In the genomic region with DNA sequence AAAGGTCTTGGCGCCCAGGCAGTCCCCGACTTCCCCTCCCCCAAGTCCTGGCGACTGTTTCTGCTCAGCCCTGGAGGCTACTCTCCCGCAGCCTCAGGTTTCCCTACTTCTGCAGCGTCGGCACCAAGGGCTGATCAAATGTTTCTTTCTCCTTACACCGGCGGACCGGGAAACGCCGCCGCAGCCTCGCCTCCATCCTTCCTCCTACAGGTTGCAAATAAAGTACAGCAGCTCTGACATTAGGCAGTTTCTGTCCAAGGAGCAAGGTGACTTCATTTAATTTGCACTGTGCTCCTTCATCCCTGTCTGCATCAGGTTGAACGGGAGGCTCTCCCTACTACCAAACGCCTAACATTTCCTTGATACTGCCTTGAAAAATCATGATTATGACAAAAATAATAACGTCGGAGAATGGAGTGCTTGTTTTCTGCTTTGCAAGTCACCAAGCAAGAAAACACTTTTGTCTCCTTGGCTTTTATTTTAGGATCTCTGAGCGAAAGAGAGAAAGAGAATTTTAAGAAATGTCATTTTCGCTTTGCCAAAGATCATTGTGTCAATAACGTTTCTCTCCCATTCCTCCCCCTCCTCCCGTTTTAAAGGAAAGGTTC, we compare ENCODE assay signal across 8 cellular contexts. TPM values are rescaled to one million over a fixed set of nuclear protein-coding genes. Genes with fewer than 3 reads are reported as not detected.
DNase-seq lines count a peak whose midpoint lies in the region; ATAC-seq and TF ChIP-seq lines count a peak whose summit lies in the region.

No MANE protein-coding gene starts in this region.

- TF ChIP-seq CTCF in CD8-positive, alpha-beta T cell (IDR thresholded peaks at IDR 0.05): no peak
- no peak for TF ChIP-seq CTCF in SK-N-SH (IDR thresholded peaks at IDR 0.05)

- H3K36me3 Mint-ChIP-seq in CD8-positive, alpha-beta T cell: no peaks in the 10 kb centered on the region
- peaks cover 0 to 13% (median 0%) of the 10 kb centered on the region in 5 donors for H3K36me3 Mint-ChIP-seq in naive thymus-derived CD4-positive, alpha-beta T cell

- no peaks in the 10 kb centered on the region for H3K36me3 ChIP-seq in CD8-positive, alpha-beta T cell (ENCODE audit: insufficient read depth, low read length)
- no peaks in the 10 kb centered on the region for H3K36me3 ChIP-seq in SK-N-SH (replicated peaks in 1 of 2; ENCODE audit: control insufficient read depth in 1 of 2, insufficient read depth in 2 of 2, low read length in 1 of 2)
- H3K36me3 ChIP-seq in naive thymus-derived CD4-positive, alpha-beta T cell (ENCODE audit: control insufficient read depth in 2 of 3, insufficient read depth in 3 of 3, low read length in 3 of 3): no peaks in the 10 kb centered on the region

- no peak for TF ChIP-seq RAD21 in SK-N-SH (IDR thresholded peaks at IDR 0.05; ENCODE audit: low read length)

- no peak for ATAC-seq in CD8-positive, alpha-beta T cell
- peak; percentile 17 for ATAC-seq in naive thymus-derived CD4-positive, alpha-beta T cell
- ATAC-seq in HG02642 (IDR thresholded peaks at IDR 0.05; ENCODE audit: poor library complexity, unreplicated experiment): no peak
- ATAC-seq in GM21390 (IDR thresholded peaks at IDR 0.05; ENCODE audit: unreplicated experiment): no peak

- H3K27me3 ChIP-seq in CD8-positive, alpha-beta T cell (ENCODE audit: insufficient read depth, low read length): no peaks in the 10 kb centered on the region
- peaks cover 54% of the 10 kb centered on the region for H3K27me3 ChIP-seq in SK-N-SH (ENCODE audit: insufficient read depth)
- H3K27me3 ChIP-seq in naive thymus-derived CD4-positive, alpha-beta T cell (ENCODE audit: control insufficient read depth in 2 of 2, insufficient read depth in 2 of 2, low read length in 2 of 2): no peaks in the 10 kb centered on the region

- CTCF ChIA-PET in CD8-positive, alpha-beta T cell (lab: Charles Lee): interaction anchor here (1.9 kb wide), 1 partner anchor 84 kb away, joined by 9 read pairs; no protein-coding TSS in a partner anchor
- CTCF ChIA-PET in SK-N-SH (lab: Yijun Ruan, JAX): no interaction called here
- CTCF ChIA-PET in naive thymus-derived CD4-positive, alpha-beta T cell (lab: Charles Lee): interaction anchor here (1.9 kb wide), 1 partner anchor 84 kb away, joined by 6 read pairs; no protein-coding TSS in a partner anchor

- H3K4me3 Mint-ChIP-seq in CD8-positive, alpha-beta T cell: peak overlapping the region; percentile 85
- H3K4me3 Mint-ChIP-seq in naive thymus-derived CD4-positive, alpha-beta T cell: peak overlapping the region; percentile 85 to 93 (median 88)

- H3K79me2 ChIP-seq in SK-N-SH (ENCODE audit: insufficient read depth): no peaks in the 10 kb centered on the region

- no peak for TF ChIP-seq EP300 in SK-N-SH (IDR thresholded peaks at IDR 0.05; ENCODE audit: borderline replicate concordance in 1 of 2, low read depth in 1 of 2, low read length in 1 of 2)

- DNase-seq in CD8-positive, alpha-beta T cell: peak in 4 of 7 experiments; percentile 4 to 45 (median 22)
- DNase-seq in SK-N-SH: no peak
- peak; percentile 59 for DNase-seq in ecto neural progenitor cell (ENCODE audit: low spot score)
- peak in 7 of 9 donors; percentile 6 to 27 (median 23) for DNase-seq in naive thymus-derived CD4-positive, alpha-beta T cell
- no peak for DNase-seq in hepatic stellate cell (ENCODE audit: low spot score)
- DNase-seq in KG1 (lab: John Stamatoyannopoulos, UW): no peak

- no peaks in the 10 kb centered on the region for H3K9me3 Mint-ChIP-seq in CD8-positive, alpha-beta T cell
- H3K9me3 Mint-ChIP-seq in naive thymus-derived CD4-positive, alpha-beta T cell: peaks cover 0 to 7% (median 0%) of the 10 kb centered on the region in 11 donors

- H3K9ac ChIP-seq in SK-N-SH: no peak overlapping the region

- peak overlapping the region; percentile 95 for H3K27ac Mint-ChIP-seq in CD8-positive, alpha-beta T cell
- peak overlapping the region; percentile 70 to 97 (median 91) for H3K27ac Mint-ChIP-seq in naive thymus-derived CD4-positive, alpha-beta T cell

- no peaks in the 10 kb centered on the region for H3F3A ChIP-seq in SK-N-SH (replicated peaks; ENCODE audit: insufficient read depth)

- no peak overlapping the region for H2AFZ ChIP-seq in SK-N-SH (ENCODE audit: low read depth)

- POLR2A ChIA-PET in CD8-positive, alpha-beta T cell (lab: Charles Lee): no interaction called here
- POLR2A ChIA-PET in SK-N-SH (lab: Yijun Ruan, JAX): no interaction called here
- POLR2A ChIA-PET in naive thymus-derived CD4-positive, alpha-beta T cell (lab: Charles Lee): interaction anchor here (0.7 to 1.2 kb wide), 2 partner anchors 8 to 25 kb away, joined by 3 read pairs; no protein-coding TSS in a partner anchor

- peaks cover 59% of the 10 kb centered on the region for H3K4me1 Mint-ChIP-seq in CD8-positive, alpha-beta T cell (ENCODE audit: low read depth)
- peaks cover 39 to 63% (median 59%) of the 10 kb centered on the region in 7 donors for H3K4me1 Mint-ChIP-seq in naive thymus-derived CD4-positive, alpha-beta T cell

- intact Hi-C loops in CD8-positive, alpha-beta T cell (cut with DNase I, micrococcal nuclease): loop anchor here (2.0 to 5.0 kb wide), 5 partner anchors 16 to 1887 kb away; a partner anchor contains a TSS
- intact Hi-C loops in naive thymus-derived CD4-positive, alpha-beta T cell (cut with micrococcal nuclease): loop anchor here (1.0 to 10.0 kb wide), 8 partner anchors 23 to 1463 kb away; a partner anchor contains a TSS

- H3K27me3 Mint-ChIP-seq in CD8-positive, alpha-beta T cell (ENCODE audit: low read depth): peaks cover 18% of the 10 kb centered on the region
- peaks cover 0 to 37% (median 22%) of the 10 kb centered on the region in 5 donors for H3K27me3 Mint-ChIP-seq in naive thymus-derived CD4-positive, alpha-beta T cell

- whole genome bisulfite sequencing in SK-N-SH (ENCODE audit: low lambda C conversion rate): 12% methylated on average over 21 of the region's 21 CpGs

- peaks cover 49% of the 10 kb centered on the region for H3K4me1 ChIP-seq in CD8-positive, alpha-beta T cell (ENCODE audit: insufficient read depth, low read length)
- no peaks in the 10 kb centered on the region for H3K4me1 ChIP-seq in SK-N-SH (ENCODE audit: control insufficient read depth in 1 of 2, insufficient read depth in 2 of 2, low read depth in 1 of 2, low read length in 1 of 2)
- peaks cover 37 to 43% of the 10 kb centered on the region in 2 donors for H3K4me1 ChIP-seq in naive thymus-derived CD4-positive, alpha-beta T cell (ENCODE audit: control insufficient read depth in 2 of 2, insufficient read depth in 2 of 2, low read length in 2 of 2)

- peak overlapping the region; percentile 55 for H3K4me3 ChIP-seq in CD8-positive, alpha-beta T cell (ENCODE audit: low read depth, low read length)
- H3K4me3 ChIP-seq in SK-N-SH (ENCODE audit: low read depth in 2 of 2, low read length in 1 of 2): 0 out of 4 replicates have a peak overlapping the region, but pooled peaks of 1 of the 2 experiments have one; percentile 20
- peak overlapping the region; percentile 57 for H3K4me3 ChIP-seq in naive thymus-derived CD4-positive, alpha-beta T cell (ENCODE audit: low read length)

- H3K4me2 ChIP-seq in SK-N-SH: peak overlapping the region; percentile 52

- H4K20me1 ChIP-seq in SK-N-SH (ENCODE audit: insufficient read depth): no peaks in the 10 kb centered on the region

- no peaks in the 10 kb centered on the region for H3K9me3 ChIP-seq in CD8-positive, alpha-beta T cell (ENCODE audit: low read length)
- H3K9me3 ChIP-seq in SK-N-SH: no peaks in the 10 kb centered on the region
- no peaks in the 10 kb centered on the region for H3K9me3 ChIP-seq in naive thymus-derived CD4-positive, alpha-beta T cell (ENCODE audit: control insufficient read depth in 2 of 3, low read length in 3 of 3)

- no peaks in the 10 kb centered on the region for H3K9me2 ChIP-seq in SK-N-SH

- no peak overlapping the region for H3K27ac ChIP-seq in CD8-positive, alpha-beta T cell (ENCODE audit: low read depth, low read length)
- no peak overlapping the region for H3K27ac ChIP-seq in SK-N-SH (ENCODE audit: low read depth in 2 of 2, low read length in 1 of 2)
- peak overlapping the region; percentile 64 for H3K27ac ChIP-seq in naive thymus-derived CD4-positive, alpha-beta T cell (ENCODE audit: low read depth, low read length)

TF ChIP-seq in SK-N-SH, 30 proteins besides CTCF, POLR2A, EP300 and RAD21 (continues in another document):
- TF ChIP-seq CHD2 (IDR thresholded peaks at IDR 0.05; ENCODE audit: low read length, partially characterized antibody) (no peak), EZH2phosphoT487 (IDR thresholded peaks at IDR 0.05; ENCODE audit: borderline replicate concordance, low read depth) (peak; percentile 80; the same call in 1 of the 2 replicates), TAF1 (IDR thresholded peaks at IDR 0.05; ENCODE audit: borderline replicate concordance, low read depth, low read length) (no peak)
- TF ChIP-seq, protein P1, sequence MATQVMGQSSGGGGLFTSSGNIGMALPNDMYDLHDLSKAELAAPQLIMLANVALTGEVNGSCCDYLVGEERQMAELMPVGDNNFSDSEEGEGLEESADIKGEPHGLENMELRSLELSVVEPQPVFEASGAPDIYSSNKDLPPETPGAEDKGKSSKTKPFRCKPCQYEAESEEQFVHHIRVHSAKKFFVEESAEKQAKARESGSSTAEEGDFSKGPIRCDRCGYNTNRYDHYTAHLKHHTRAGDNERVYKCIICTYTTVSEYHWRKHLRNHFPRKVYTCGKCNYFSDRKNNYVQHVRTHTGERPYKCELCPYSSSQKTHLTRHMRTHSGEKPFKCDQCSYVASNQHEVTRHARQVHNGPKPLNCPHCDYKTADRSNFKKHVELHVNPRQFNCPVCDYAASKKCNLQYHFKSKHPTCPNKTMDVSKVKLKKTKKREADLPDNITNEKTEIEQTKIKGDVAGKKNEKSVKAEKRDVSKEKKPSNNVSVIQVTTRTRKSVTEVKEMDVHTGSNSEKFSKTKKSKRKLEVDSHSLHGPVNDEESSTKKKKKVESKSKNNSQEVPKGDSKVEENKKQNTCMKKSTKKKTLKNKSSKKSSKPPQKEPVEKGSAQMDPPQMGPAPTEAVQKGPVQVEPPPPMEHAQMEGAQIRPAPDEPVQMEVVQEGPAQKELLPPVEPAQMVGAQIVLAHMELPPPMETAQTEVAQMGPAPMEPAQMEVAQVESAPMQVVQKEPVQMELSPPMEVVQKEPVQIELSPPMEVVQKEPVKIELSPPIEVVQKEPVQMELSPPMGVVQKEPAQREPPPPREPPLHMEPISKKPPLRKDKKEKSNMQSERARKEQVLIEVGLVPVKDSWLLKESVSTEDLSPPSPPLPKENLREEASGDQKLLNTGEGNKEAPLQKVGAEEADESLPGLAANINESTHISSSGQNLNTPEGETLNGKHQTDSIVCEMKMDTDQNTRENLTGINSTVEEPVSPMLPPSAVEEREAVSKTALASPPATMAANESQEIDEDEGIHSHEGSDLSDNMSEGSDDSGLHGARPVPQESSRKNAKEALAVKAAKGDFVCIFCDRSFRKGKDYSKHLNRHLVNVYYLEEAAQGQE (IDR thresholded peaks at IDR 0.05; ENCODE audit: low read depth, low read length): no peak

RNA-seq across cellular contexts. Expression of a gene that starts 1.0 kb away (rescaled TPM):
- 1 to 10 TPM; 4.0 to 4.7 TPM for total RNA-seq in CD8-positive, alpha-beta T cell
- 0.03 TPM in 1 of 2 replicates, not detected in the other for polyA plus RNA-seq in SK-N-SH (2012; rRNA removed)
- polyA plus RNA-seq in SK-N-SH (2012; cell fraction: cytosol; rRNA removed): under 0.01 and 0.01 TPM in 2 replicates
- 0.02 TPM in 1 of 2 replicates, not detected in the other for polyA plus RNA-seq in SK-N-SH (2012; cell fraction: nucleus; rRNA removed)
- 1 to 10 TPM; 1.1 to 4.1 (median 3.2) TPM for total RNA-seq in naive thymus-derived CD4-positive, alpha-beta T cell
- polyA plus RNA-seq in naive thymus-derived CD4-positive, alpha-beta T cell: under 1 TPM; 0.41 to 0.45 TPM

Comparison
In these comparisons a context has a peak if more than half of its experiments do, and no peak if none do; other contexts are left out.
1. DNase-seq: peak in CD8-positive, alpha-beta T cell (4 of 7), ecto neural progenitor cell (single experiment) and naive thymus-derived CD4-positive, alpha-beta T cell (7 of 9); none in SK-N-SH (single experiment), hepatic stellate cell (single experiment) and KG1 (single experiment).